In the genomic region with DNA sequence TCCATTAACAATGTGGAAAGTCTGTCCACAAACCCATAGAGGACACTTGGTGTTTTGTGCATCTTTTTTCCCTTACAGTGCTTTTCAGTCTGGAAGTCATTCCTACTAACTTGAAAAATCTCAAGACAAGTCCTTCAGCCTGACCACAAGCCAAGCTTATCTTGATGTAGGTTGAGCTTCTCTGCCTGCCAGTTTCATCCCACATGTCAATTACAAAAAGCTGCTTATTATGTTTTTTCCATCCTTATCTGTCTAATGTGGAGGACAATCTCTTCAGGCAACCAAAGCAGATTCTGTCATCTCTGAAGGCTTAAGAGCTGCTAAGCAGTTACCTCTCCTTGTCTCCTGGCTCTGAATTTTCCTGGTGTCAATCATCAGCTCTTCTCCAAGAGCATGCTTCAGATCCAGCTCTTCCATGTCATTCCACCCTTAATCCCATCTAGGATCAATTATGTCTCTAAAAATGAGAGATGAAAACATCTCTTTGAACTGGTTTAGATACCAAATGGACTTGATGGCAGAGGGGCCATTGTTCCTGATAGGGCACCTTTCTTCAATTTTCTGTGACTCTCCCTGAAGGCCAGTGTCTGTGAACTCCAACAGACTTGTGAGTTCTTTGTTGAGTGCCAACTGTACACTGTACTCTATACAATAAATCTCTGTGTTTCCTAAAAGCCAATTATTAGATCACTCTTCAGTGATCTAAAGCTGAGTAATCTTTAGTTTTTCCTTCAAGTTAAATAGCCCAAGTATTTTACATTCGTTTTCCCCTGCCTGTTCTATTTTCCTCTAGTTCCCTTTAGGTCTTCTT, we compare ENCODE assay signal across 19 cellular contexts.
"Had no signal": no experiment of that assay in that cellular context is flagged by ENCODE, and none has a peak within 500 bp of the region (broad histone marks: within the 10 kb centered on the region; RNA-seq: fewer than 3 reads in every experiment).

No MANE protein-coding gene starts in this region.

- H3K4me1 ChIP-seq: tibial artery, uterus had no signal

- DNase-seq: activated CD4-positive, alpha-beta T cell treated with anti-CD3 and anti-CD28 coated beads, Interleukin-2, amount 50 U/mL, for 48 hours; activated gamma-delta T cell treated with Interleukin-2 at 50 U/mL for 16 hours; activated T-cell treated with anti-CD3 and anti-CD28 coated beads for 4 hours; adrenal gland; effector memory CD8-positive, alpha-beta T cell; head of caudate nucleus; kidney; nephron progenitor cell; occipital lobe; retina; stimulated activated CD8-positive, alpha-beta memory T cell treated with anti-CD3 and anti-CD28 coated beads, Interleukin-4, amount 100 ng/mL, for 48 hours; stimulated activated naive CD4-positive, alpha-beta T cell treated with Interleukin-2 at 50 U/mL for 16 hours; T-helper 2 cell; tibial artery; uterus; WERI-Rb-1 had no signal

- H3K27me3 ChIP-seq: adrenal gland, tibial artery, uterus had no signal

- H3K9me3 ChIP-seq: adrenal gland, tibial artery, uterus had no signal

- H3K27ac ChIP-seq: adrenal gland, tibial artery, uterus, WERI-Rb-1 had no signal

- ATAC-seq: activated naive CD4-positive, alpha-beta T cell treated with anti-CD3 and anti-CD28 coated beads, Interleukin-2, amount 50 U/mL, for 72 hours; effector memory CD8-positive, alpha-beta T cell; left lobe of liver had no signal

- H3K36me3 ChIP-seq: adrenal gland, tibial artery, uterus, WERI-Rb-1 had no signal

- H3K4me3 ChIP-seq: adrenal gland, lung, tibial artery, uterus had no signal
